ENCODE assay signal across 18 cellular contexts in the genomic region with DNA sequence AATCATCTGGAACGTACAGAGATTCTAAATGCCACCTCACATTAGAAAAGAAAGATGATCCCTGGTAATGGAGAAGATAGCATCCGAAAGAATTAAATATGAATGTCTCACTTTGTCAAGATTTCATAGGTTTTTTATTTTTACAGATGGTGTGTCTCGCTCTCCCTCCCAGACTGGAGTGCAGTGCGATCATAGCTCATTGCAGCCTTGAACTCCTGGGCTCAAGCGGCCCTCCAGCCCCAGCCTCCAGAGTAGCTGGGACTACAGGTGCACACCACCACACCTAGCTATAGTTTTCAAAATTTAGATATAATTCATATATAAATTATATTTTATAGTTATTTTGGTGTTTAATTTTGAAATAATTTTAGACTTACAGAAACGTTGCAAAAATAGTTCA. TPM values are rescaled to one million over a fixed set of nuclear protein-coding genes. Genes with fewer than 3 reads are reported as not detected.
DNase-seq lines count a peak whose midpoint lies in the region; ATAC-seq and TF ChIP-seq lines count a peak whose summit lies in the region.
"Had no signal": no experiment of that assay in that cellular context is flagged by ENCODE, and none has a peak within 500 bp of the region (broad histone marks: within the 10 kb centered on the region; RNA-seq: fewer than 3 reads in every experiment).

No MANE protein-coding gene starts in this region.

- no peak overlapping the region for H2AK5ac ChIP-seq in H9 (ENCODE audit: insufficient read length, low read length)

- H3K79me2 ChIP-seq in GM23338 (replicated peaks; ENCODE audit: insufficient read depth): no peaks in the 10 kb centered on the region
- no peaks in the 10 kb centered on the region for H3K79me2 ChIP-seq in neural progenitor cell (ENCODE audit: low read depth)
- H3K79me2 ChIP-seq in H9 (ENCODE audit: insufficient read depth, low read length): no peaks in the 10 kb centered on the region

- H3K27ac ChIP-seq in GM23338 (ENCODE audit: low read depth): no peak overlapping the region
- H3K27ac ChIP-seq in SJCRH30: peak overlapping the region; percentile 86
- no peak overlapping the region for H3K27ac ChIP-seq in neural progenitor cell
- no peak overlapping the region for H3K27ac ChIP-seq in body of pancreas
- no peak overlapping the region for H3K27ac ChIP-seq in H9 (ENCODE audit: insufficient read length, low read depth, low read length)
- H3K27ac ChIP-seq: colonic mucosa, gastrocnemius medialis, left lung, spleen had no signal

- no peak overlapping the region for H3K18ac ChIP-seq in H9 (ENCODE audit: insufficient read length, low read depth, low read length)

- H3T11ph ChIP-seq in H9 (ENCODE audit: low read length): no peak overlapping the region

- H3K14ac ChIP-seq in H9 (ENCODE audit: insufficient read depth, low read length): no peak overlapping the region

- intact Hi-C loops in body of pancreas (cut with DNase I): no loop called here

- no peaks in the 10 kb centered on the region for H3K27me3 Mint-ChIP-seq in activated CD4-positive, alpha-beta T cell treated with anti-CD3 and anti-CD28 coated beads, Interleukin-2, amount 10 ng/mL, durations not matched to agents 7 days and 5 days
- H3K27me3 Mint-ChIP-seq in GM23338 (ENCODE audit: insufficient read depth, low read depth, poor library complexity): peaks cover 2% of the 10 kb centered on the region
- no peaks in the 10 kb centered on the region for H3K27me3 Mint-ChIP-seq in neural progenitor cell (ENCODE audit: insufficient read depth, low read depth)
- H3K27me3 Mint-ChIP-seq in H9 (ENCODE audit: low read depth): peaks cover 9% of the 10 kb centered on the region
- H3K27me3 Mint-ChIP-seq: type B pancreatic cell had no signal

- H3K56ac ChIP-seq in H9 (ENCODE audit: insufficient read length, low read depth, low read length): no peak overlapping the region

- H4K91ac ChIP-seq in H9 (ENCODE audit: insufficient read length, low read depth, low read length): no peak overlapping the region

- peak overlapping the region; percentile 1 for H3K4me3 Mint-ChIP-seq in activated CD4-positive, alpha-beta T cell treated with anti-CD3 and anti-CD28 coated beads, Interleukin-2, amount 10 ng/mL, durations not matched to agents 7 days and 5 days
- H3K4me3 Mint-ChIP-seq in GM23338 (peak overlapping the region; percentile 54), neural progenitor cell (no peak overlapping the region), H9 (no peak overlapping the region)
- H3K4me3 Mint-ChIP-seq: type B pancreatic cell had no signal

- H3K4me3 ChIP-seq in GM23338 (no peak overlapping the region), SJCRH30 (peak overlapping the region; percentile 67), neural progenitor cell (no peak overlapping the region), body of pancreas (no peak overlapping the region)
- H3K4me3 ChIP-seq: colonic mucosa, gastrocnemius medialis, left lung, spleen had no signal

- TF ChIP-seq CTCF in GM23338 (conservative IDR thresholded peaks at IDR 0.05; ENCODE audit: low read depth in 2 of 2) (no peak), neural progenitor cell (IDR thresholded peaks at IDR 0.05) (no peak), body of pancreas (IDR thresholded peaks at IDR 0.05) (no peak), H9 (conservative IDR thresholded peaks at IDR 0.05) (no peak)

- H2BK12ac ChIP-seq in H9 (ENCODE audit: insufficient read length, low read depth, low read length): no peak overlapping the region

- TF ChIP-seq POLR2A in body of pancreas (IDR thresholded peaks at IDR 0.05): no peak

- no peak overlapping the region for H2BK120ac ChIP-seq in H9 (ENCODE audit: low read depth, low read length, poor library complexity, severe bottlenecking)

- no peak overlapping the region for H4K5ac ChIP-seq in H9 (ENCODE audit: insufficient read length, low read depth, low read length)

- H3K4me1 ChIP-seq in GM23338 (ENCODE audit: insufficient read depth) (no peaks in the 10 kb centered on the region; the same call in 1 of the 2 replicates), SJCRH30 (peaks cover 11% of the 10 kb centered on the region), neural progenitor cell (no peaks in the 10 kb centered on the region), body of pancreas (no peaks in the 10 kb centered on the region), H9 (ENCODE audit: insufficient read depth, low read length) (no peaks in the 10 kb centered on the region)
- H3K4me1 ChIP-seq: colonic mucosa, gastrocnemius medialis, spleen had no signal

- 88 to 91% methylated on average over 6 of the region's 6 CpGs for WGBS in body of pancreas, 2 donors
- no CpG with 5 or more reads among the region's 6 CpGs for WGBS in H9 (ENCODE audit: extremely low coverage, insufficient read length, low lambda C conversion rate)

- CTCF ChIA-PET in activated CD4-positive, alpha-beta T cell treated with anti-CD3 and anti-CD28 coated beads, Interleukin-2, amount 10 ng/mL, durations not matched to agents 7 days and 5 days (lab: Charles Lee): interaction anchor here (0.6 to 1.7 kb wide), 5 partner anchors 9 to 159 kb away, joined by 3 to 5 read pairs (median 4); no protein-coding TSS in a partner anchor

- H3K23ac ChIP-seq in H9 (ENCODE audit: insufficient read length, low read depth, low read length): no peak overlapping the region

- H3F3A ChIP-seq in GM23338 (replicated peaks; ENCODE audit: low read depth): no peaks in the 10 kb centered on the region
- no peaks in the 10 kb centered on the region for H3F3A ChIP-seq in neural progenitor cell (ENCODE audit: low read depth)

- H3K36me3 Mint-ChIP-seq in activated CD4-positive, alpha-beta T cell treated with anti-CD3 and anti-CD28 coated beads, Interleukin-2, amount 10 ng/mL, durations not matched to agents 7 days and 5 days (ENCODE audit: low read depth): no peaks in the 10 kb centered on the region
- H3K36me3 Mint-ChIP-seq in GM23338 (ENCODE audit: low read depth): no peaks in the 10 kb centered on the region
- no peaks in the 10 kb centered on the region for H3K36me3 Mint-ChIP-seq in neural progenitor cell
- H3K36me3 Mint-ChIP-seq in H9 (ENCODE audit: insufficient read depth in 1 of 3, low read depth in 3 of 3): no peaks in the 10 kb centered on the region
- H3K36me3 Mint-ChIP-seq: type B pancreatic cell had no signal

- H3K27me3 ChIP-seq in GM23338 (ENCODE audit: insufficient read depth) (no peaks in the 10 kb centered on the region), SJCRH30 (no peaks in the 10 kb centered on the region), neural progenitor cell (no peaks in the 10 kb centered on the region), body of pancreas (no peaks in the 10 kb centered on the region), H9 (ENCODE audit: insufficient read depth, low read length) (no peaks in the 10 kb centered on the region)
- H3K27me3 ChIP-seq: colonic mucosa, gastrocnemius medialis, left lung, spleen had no signal

- H3K9me2 ChIP-seq in GM23338 (ENCODE audit: insufficient read depth): no peaks in the 10 kb centered on the region; the same call in 1 of the 2 replicates

- H3K23me2 ChIP-seq in H9 (ENCODE audit: insufficient read length, low read depth, low read length, poor library complexity, severe bottlenecking): no peaks in the 10 kb centered on the region

- no peaks in the 10 kb centered on the region for H3K9me3 ChIP-seq in SJCRH30 (replicated peaks)
- H3K9me3 ChIP-seq in neural progenitor cell (ENCODE audit: low read depth): no peaks in the 10 kb centered on the region
- H3K9me3 ChIP-seq in body of pancreas: no peaks in the 10 kb centered on the region
- no peaks in the 10 kb centered on the region for H3K9me3 ChIP-seq in H9 (ENCODE audit: control insufficient read depth, low read depth, low read length)
- H3K9me3 ChIP-seq: colonic mucosa, gastrocnemius medialis, left lung, spleen had no signal

- ATAC-seq in GM23338 (no peak), body of pancreas (no peak)
- ATAC-seq: gastrocnemius medialis, left lung had no signal

- H3K4me2 ChIP-seq in GM23338: no peak overlapping the region
- no peak overlapping the region for H3K4me2 ChIP-seq in neural progenitor cell
- H3K4me2 ChIP-seq in H9 (ENCODE audit: insufficient read depth, insufficient read length, low read length): no peak overlapping the region

- H2BK20ac ChIP-seq in H9 (ENCODE audit: low read depth, low read length, poor library complexity, severe bottlenecking): no peak overlapping the region

- H3K27ac Mint-ChIP-seq in activated CD4-positive, alpha-beta T cell treated with anti-CD3 and anti-CD28 coated beads, Interleukin-2, amount 10 ng/mL, durations not matched to agents 7 days and 5 days: no peak overlapping the region
- H3K27ac Mint-ChIP-seq in GM23338 (no peak overlapping the region), neural progenitor cell (no peak overlapping the region), H9 (no peak overlapping the region)
- H3K27ac Mint-ChIP-seq: type B pancreatic cell had no signal

- no peak for DNase-seq in activated CD4-positive, alpha-beta T cell treated with anti-CD3 and anti-CD28 coated beads, Interleukin-2, amount 10 ng/mL, durations not matched to agents 7 days and 5 days
- DNase-seq in activated CD4-positive, alpha-beta T cell treated with anti-CD3 and anti-CD28 coated beads, Interleukin-2, amount 50 U/mL, for 1 hour: no peak
- DNase-seq in GM23338 (ENCODE audit: low spot score) (no peak), SJCRH30 (no peak), neural progenitor cell (ENCODE audit: low spot score) (no peak), NCI-H2171 (lab: John Stamatoyannopoulos, UW) (no peak), body of pancreas (no peak), H9 (no peak)
- DNase-seq: activated CD4-positive, alpha-beta T cell treated with anti-CD3 and anti-CD28 coated beads for 4 hours; activated effector memory CD4-positive, alpha-beta T cell treated with Interleukin-2 at 50 U/mL for 16 hours; aorta; DMS79; gastrocnemius medialis; left lung; NCI-H1694 treated with DMSO at 0.1 percent for 48 hours; spleen had no signal

- no peaks in the 10 kb centered on the region for H4K20me1 ChIP-seq in GM23338 (replicated peaks; ENCODE audit: insufficient read depth)
- no peaks in the 10 kb centered on the region for H4K20me1 ChIP-seq in neural progenitor cell (ENCODE audit: low read depth)
- H4K20me1 ChIP-seq in H9 (ENCODE audit: control insufficient read depth, insufficient read depth, insufficient read length): no peaks in the 10 kb centered on the region

- H3K9me3 Mint-ChIP-seq in activated CD4-positive, alpha-beta T cell treated with anti-CD3 and anti-CD28 coated beads, Interleukin-2, amount 10 ng/mL, durations not matched to agents 7 days and 5 days: peaks cover 3% of the 10 kb centered on the region
- H3K9me3 Mint-ChIP-seq in GM23338: no peaks in the 10 kb centered on the region
- H3K9me3 Mint-ChIP-seq in neural progenitor cell: no peaks in the 10 kb centered on the region
- no peaks in the 10 kb centered on the region for H3K9me3 Mint-ChIP-seq in H9
- H3K9me3 Mint-ChIP-seq: type B pancreatic cell had no signal

- H2AFZ ChIP-seq in GM23338 (peak overlapping the region; percentile 99), neural progenitor cell (replicated peaks) (peak overlapping the region; percentile 77), H9 (ENCODE audit: low read length) (no peak overlapping the region)

- no peaks in the 10 kb centered on the region for H3K79me1 ChIP-seq in H9 (ENCODE audit: insufficient read depth, low read depth, low read length, poor library complexity, severe bottlenecking)

- H3K9ac ChIP-seq in neural progenitor cell (no peak overlapping the region), H9 (ENCODE audit: extremely low read depth, insufficient read length, low read length) (no peak overlapping the region)

- H3K36me3 ChIP-seq in GM23338 (ENCODE audit: insufficient read depth) (no peaks in the 10 kb centered on the region), SJCRH30 (no peaks in the 10 kb centered on the region), neural progenitor cell (no peaks in the 10 kb centered on the region), body of pancreas (replicated peaks in 1 of 2; ENCODE audit: insufficient read depth in 1 of 2, low read depth in 2 of 2) (no peaks in the 10 kb centered on the region)
- H3K36me3 ChIP-seq: colonic mucosa, gastrocnemius medialis, left lung, spleen had no signal

- peaks cover 5% of the 10 kb centered on the region for H3K4me1 Mint-ChIP-seq in activated CD4-positive, alpha-beta T cell treated with anti-CD3 and anti-CD28 coated beads, Interleukin-2, amount 10 ng/mL, durations not matched to agents 7 days and 5 days
- H3K4me1 Mint-ChIP-seq in GM23338 (peaks cover 2% of the 10 kb centered on the region; the same call in 2 of the 3 replicates), neural progenitor cell (peaks cover 1% of the 10 kb centered on the region), H9 (peaks cover 2 to 13% of the 10 kb centered on the region in 2 experiments; a peak in 3 of 4 replicates)

- no peak overlapping the region for H4K8ac ChIP-seq in H9 (replicated peaks; ENCODE audit: insufficient read length, low read depth, low read length)

- no peak overlapping the region for H2BK5ac ChIP-seq in H9 (ENCODE audit: insufficient read length, low read length)

- no peak overlapping the region for H2BK15ac ChIP-seq in H9 (ENCODE audit: low read depth, low read length)

- no peak overlapping the region for H3K4ac ChIP-seq in H9 (ENCODE audit: low read depth, low read length)

- POLR2A ChIA-PET in activated CD4-positive, alpha-beta T cell treated with anti-CD3 and anti-CD28 coated beads, Interleukin-2, amount 10 ng/mL, durations not matched to agents 7 days and 5 days (lab: Charles Lee): no interaction called here

RNA-seq across cellular contexts. Expression of gene SMTN, which starts 16.7 kb away (rescaled TPM):
- 10 to 100 TPM; 46.1 to 51.6 TPM for total RNA-seq in activated CD4-positive, alpha-beta T cell treated with anti-CD3 and anti-CD28 coated beads, Interleukin-2, amount 10 ng/mL, durations not matched to agents 7 days and 5 days
- 16.3 and 27.4 TPM in 2 replicates for total RNA-seq in GM23338 (2014; rRNA removed; shearing (Covaris generic))
- 32.2 and 34.0 TPM in 2 replicates for polyA plus RNA-seq in GM23338 (2016; fragmentation: Nextera tagmentation; extraction: Ambion mirVana)
- total RNA-seq in SJCRH30 (2014; rRNA removed; shearing (Covaris generic)): 33.5 and 34.2 TPM in 2 replicates
- total RNA-seq in neural progenitor cell (ENCODE audit: low replicate concordance): 14.1 and 24.0 TPM in 2 replicates
- total RNA-seq in body of pancreas: 10 to 100 TPM; 35.5 to 50.1 TPM
- total RNA-seq in H9 (2021): 21.1 and 23.4 TPM in 2 replicates

RNA-seq across cellular contexts. Expression of gene SELENOM, which starts 43.0 kb away (rescaled TPM):
- total RNA-seq in activated CD4-positive, alpha-beta T cell treated with anti-CD3 and anti-CD28 coated beads, Interleukin-2, amount 10 ng/mL, durations not matched to agents 7 days and 5 days: 1 to 10 TPM; 2.1 to 2.2 TPM
- 44.9 and 67.6 TPM in 2 replicates for total RNA-seq in GM23338 (2014; rRNA removed; shearing (Covaris generic))
- 49.7 and 50.8 TPM in 2 replicates for polyA plus RNA-seq in GM23338 (2016; fragmentation: Nextera tagmentation; extraction: Ambion mirVana)
- 0.24 TPM in 1 of 2 replicates, not detected in the other for total RNA-seq in SJCRH30 (2014; rRNA removed; shearing (Covaris generic))
- total RNA-seq in neural progenitor cell (ENCODE audit: low replicate concordance): 7.4 and 13.9 TPM in 2 replicates
- 100 to 1,000 TPM; 127 to 198 TPM for total RNA-seq in body of pancreas
- total RNA-seq in H9 (2021): 18.6 and 20.1 TPM in 2 replicates

RNA-seq across cellular contexts. Expression of gene INPP5J, which starts 58.4 kb away (rescaled TPM):
- not detected for total RNA-seq in activated CD4-positive, alpha-beta T cell treated with anti-CD3 and anti-CD28 coated beads, Interleukin-2, amount 10 ng/mL, durations not matched to agents 7 days and 5 days
- 11.2 and 14.5 TPM in 2 replicates for total RNA-seq in GM23338 (2014; rRNA removed; shearing (Covaris generic))
- 4.8 and 5.3 TPM in 2 replicates for polyA plus RNA-seq in GM23338 (2016; fragmentation: Nextera tagmentation; extraction: Ambion mirVana)
- 0.10 and 0.12 TPM in 2 replicates for total RNA-seq in SJCRH30 (2014; rRNA removed; shearing (Covaris generic))
- total RNA-seq in neural progenitor cell (ENCODE audit: low replicate concordance) (1.5 and 3.7 TPM in 2 replicates), body of pancreas (10 to 100 TPM; 16.1 to 17.8 TPM), H9 (2021) (4.7 and 4.9 TPM in 2 replicates)

Comparison
In these comparisons a context has a peak if more than half of its experiments do, and no peak if none do; other contexts are left out.
1. H3K4me3 Mint-ChIP-seq: peak in activated CD4-positive, alpha-beta T cell treated with anti-CD3 and anti-CD28 coated beads, Interleukin-2, amount 10 ng/mL, durations not matched to agents 7 days and 5 days (single experiment) and GM23338 (single experiment); none in neural progenitor cell (single experiment) and H9 (0 of 2).